14 cellular contexts compared by ENCODE assay signal in the genomic region with DNA sequence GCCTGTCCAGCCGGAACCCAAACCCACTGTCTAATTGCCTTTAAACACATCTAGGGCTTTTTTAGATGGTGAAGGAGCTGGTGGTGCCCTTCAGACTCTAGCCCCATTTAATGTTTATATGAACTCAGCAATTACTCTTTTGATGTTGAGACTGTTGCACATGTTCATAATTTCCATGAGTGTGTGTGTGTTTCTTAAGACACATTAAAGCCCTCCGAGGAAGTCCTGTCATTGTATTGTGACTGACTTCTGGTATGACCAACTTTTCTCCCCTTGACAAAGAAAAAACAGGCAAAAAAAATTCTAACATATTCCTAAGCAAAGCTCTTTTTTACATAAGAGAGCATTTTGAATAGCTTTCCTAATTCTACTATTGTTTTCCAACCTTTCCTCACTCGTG.
"Had no signal": no experiment of that assay in that cellular context is flagged by ENCODE, and none has a peak within 500 bp of the region (broad histone marks: within the 10 kb centered on the region; RNA-seq: fewer than 3 reads in every experiment).

No MANE protein-coding gene starts in this region.

- FAIRE-seq: astrocyte, pancreas had no signal

- H3K27ac ChIP-seq: cardiac muscle cell, neural progenitor cell, pancreas had no signal

- H3K36me3 ChIP-seq: cardiac muscle cell, neural progenitor cell had no signal

- H3K9me3 ChIP-seq: pancreas had no signal

- H3K27ac Mint-ChIP-seq: activated naive CD8-positive, alpha-beta T cell treated with anti-CD3 and anti-CD28 coated beads, Interleukin-2, amount 10 ng/mL, durations not matched to agents 7 days and 5 days; neural progenitor cell; T-helper 2 cell treated with Interferon-gamma antibody and Interleukin-4, amounts not matched to agents 5 μg/mL and 100 μg/mL, for 36 hours; type B pancreatic cell had no signal

- DNase-seq: activated CD4-positive, alpha-beta T cell treated with anti-CD3 and anti-CD28 coated beads for 4 hours; activated CD8-positive, alpha-beta memory T cell treated with anti-CD3 and anti-CD28 coated beads for 24 hours; activated naive CD8-positive, alpha-beta T cell treated with anti-CD3 and anti-CD28 coated beads, Interleukin-2, amount 10 ng/mL, durations not matched to agents 7 days and 5 days; cortex of kidney; effector memory CD4-positive, alpha-beta T cell; pancreas; stimulated activated CD4-positive, alpha-beta T cell treated with anti-CD3 and anti-CD28 coated beads, Interleukin-15, amount 100 ng/mL, for 24 hours; stimulated activated CD4-positive, alpha-beta T cell treated with anti-CD3 and anti-CD28 coated beads, Interleukin-4, amount 100 ng/mL, for 24 hours had no signal

- H3K9ac ChIP-seq: neural progenitor cell had no signal

- H3K4me2 ChIP-seq: hepatocyte, neural progenitor cell had no signal

- H3K27me3 ChIP-seq: cardiac muscle cell, hepatocyte, neural progenitor cell, pancreas had no signal

- H3K27me3 Mint-ChIP-seq: activated naive CD8-positive, alpha-beta T cell treated with anti-CD3 and anti-CD28 coated beads, Interleukin-2, amount 10 ng/mL, durations not matched to agents 7 days and 5 days; type B pancreatic cell had no signal

- H3K4me1 ChIP-seq: neural progenitor cell had no signal

- H3K4me3 Mint-ChIP-seq: activated naive CD8-positive, alpha-beta T cell treated with anti-CD3 and anti-CD28 coated beads, Interleukin-2, amount 10 ng/mL, durations not matched to agents 7 days and 5 days; neural progenitor cell; T-helper 2 cell treated with Interferon-gamma antibody and Interleukin-4, amounts not matched to agents 5 μg/mL and 100 μg/mL, for 36 hours; type B pancreatic cell had no signal

- H2AFZ ChIP-seq: hepatocyte, neural progenitor cell had no signal

- H3K9me3 Mint-ChIP-seq: activated naive CD8-positive, alpha-beta T cell treated with anti-CD3 and anti-CD28 coated beads, Interleukin-2, amount 10 ng/mL, durations not matched to agents 7 days and 5 days; neural progenitor cell; T-helper 2 cell treated with Interferon-gamma antibody and Interleukin-4, amounts not matched to agents 5 μg/mL and 100 μg/mL, for 36 hours; type B pancreatic cell had no signal

- H3K4me1 Mint-ChIP-seq: neural progenitor cell had no signal

- ATAC-seq: pancreas had no signal

- H3K4me3 ChIP-seq: cardiac muscle cell, hepatocyte, neural progenitor cell, pancreas had no signal
